In genomic region chr15:92831459-92832229, GRCh38 we compare ENCODE assay signal across 8 cellular contexts.
DNase-seq lines count a peak whose midpoint lies in the region; ATAC-seq and TF ChIP-seq lines count a peak whose summit lies in the region.

No MANE protein-coding gene starts in this region.

- 0% methylated on average over 12 of the region's 12 CpGs for WGBS in aorta, 2 donors

- no peaks in the 10 kb centered on the region for H3K9me3 Mint-ChIP-seq in T-helper 1 cell treated with Interleukin-12 subunit alpha and Interleukin-12 subunit beta and Interleukin-4 antibody, amounts not matched to agents 30 μg/mL and 1 μg/mL, for 36 hours

- intact Hi-C loops in aorta (cut with DNase I) = loop anchor here (1.0 to 5.0 kb wide), 5 partner anchors 22 to 54 kb away; no protein-coding TSS in a partner anchor

- ATAC-seq in GM18498 (IDR thresholded peaks at IDR 0.05; ENCODE audit: unreplicated experiment) (peak; percentile 96), HG02885 (IDR thresholded peaks at IDR 0.05; ENCODE audit: poor library complexity, unreplicated experiment) (peak; percentile 96), aorta (ENCODE audit: low FRiP score) (peak; percentile 96)

- peak; percentile 10 to 18 for TF ChIP-seq CTCF in right atrium auricular region (IDR thresholded peaks at IDR 0.05)

- DNase-seq in NCI-H1694 (lab: John Stamatoyannopoulos, UW) (peak; percentile 97), amygdala (lab: John Stamatoyannopoulos, UW) (peak; percentile 33 to 95 (median 86)), right atrium auricular region (ENCODE audit: low spot score) (peak; percentile 95), aorta (peak; percentile 92 to 94)

- H3K4me3 Mint-ChIP-seq in T-helper 1 cell treated with Interleukin-12 subunit alpha and Interleukin-12 subunit beta and Interleukin-4 antibody, amounts not matched to agents 30 μg/mL and 1 μg/mL, for 36 hours = peak overlapping the region; percentile 63

- H3K4me3 ChIP-seq in right atrium auricular region (peak overlapping the region; percentile 16 to 43), rectal smooth muscle tissue (ENCODE audit: low read length) (peak overlapping the region; percentile 50), aorta (ENCODE audit: low read length in 2 of 2) (peak overlapping the region; percentile 11 to 61)

- H3K4me1 Mint-ChIP-seq in T-helper 1 cell treated with Interleukin-12 subunit alpha and Interleukin-12 subunit beta and Interleukin-4 antibody, amounts not matched to agents 30 μg/mL and 1 μg/mL, for 36 hours (ENCODE audit: low read depth) = peaks cover 41% of the 10 kb centered on the region

- peak overlapping the region; percentile 96 for H3K27ac Mint-ChIP-seq in T-helper 1 cell treated with Interleukin-12 subunit alpha and Interleukin-12 subunit beta and Interleukin-4 antibody, amounts not matched to agents 30 μg/mL and 1 μg/mL, for 36 hours

- peaks cover 2% of the 10 kb centered on the region for H3K36me3 Mint-ChIP-seq in T-helper 1 cell treated with Interleukin-12 subunit alpha and Interleukin-12 subunit beta and Interleukin-4 antibody, amounts not matched to agents 30 μg/mL and 1 μg/mL, for 36 hours (ENCODE audit: low read depth)

- H3K36me3 ChIP-seq in right atrium auricular region = no peaks in the 10 kb centered on the region
- H3K36me3 ChIP-seq in rectal smooth muscle tissue (ENCODE audit: control insufficient read depth, insufficient read depth, low read length) = no peaks in the 10 kb centered on the region
- no peaks in the 10 kb centered on the region for H3K36me3 ChIP-seq in aorta (ENCODE audit: control insufficient read depth in 1 of 2, insufficient read depth in 2 of 2, low read length in 1 of 2)

- H3K4me1 ChIP-seq in right atrium auricular region (peaks cover 0 to 44% of the 10 kb centered on the region in 2 donors), rectal smooth muscle tissue (ENCODE audit: control insufficient read depth, insufficient read depth, low read length) (peaks cover 31% of the 10 kb centered on the region), aorta (ENCODE audit: control insufficient read depth in 1 of 2, insufficient read depth in 2 of 2, low read length in 2 of 2) (peaks cover 2 to 4% of the 10 kb centered on the region in 2 donors)

- H3K9me3 ChIP-seq in right atrium auricular region (no peaks in the 10 kb centered on the region), aorta (ENCODE audit: control insufficient read depth, low read length) (no peaks in the 10 kb centered on the region)

- peak overlapping the region; percentile 93 to 98 for H3K27ac ChIP-seq in right atrium auricular region
- H3K27ac ChIP-seq in rectal smooth muscle tissue (ENCODE audit: low read depth, low read length) = peak overlapping the region; percentile 92
- peak overlapping the region; percentile 96 to 98 for H3K27ac ChIP-seq in aorta (ENCODE audit: low read depth in 1 of 2, low read length in 2 of 2)

- no peaks in the 10 kb centered on the region for H3K27me3 ChIP-seq in right atrium auricular region
- H3K27me3 ChIP-seq in rectal smooth muscle tissue (ENCODE audit: control insufficient read depth, insufficient read depth, low read length) = no peaks in the 10 kb centered on the region
- no peaks in the 10 kb centered on the region for H3K27me3 ChIP-seq in aorta (ENCODE audit: control insufficient read depth in 1 of 2, insufficient read depth in 2 of 2, low read length in 1 of 2)

- no peak overlapping the region for H3K9ac ChIP-seq in rectal smooth muscle tissue (ENCODE audit: low read length)

- H3K27me3 Mint-ChIP-seq in T-helper 1 cell treated with Interleukin-12 subunit alpha and Interleukin-12 subunit beta and Interleukin-4 antibody, amounts not matched to agents 30 μg/mL and 1 μg/mL, for 36 hours (ENCODE audit: low read depth) = no peaks in the 10 kb centered on the region

Comparison
In these comparisons a context has a peak if more than half of its experiments do, and no peak if none do; other contexts are left out.
1. Peak in every context shown above with its lines: DNase-seq, ATAC-seq, H3K4me3 ChIP-seq and H3K27ac ChIP-seq.